ENCODE assay signal across 18 cellular contexts in genomic region chr4:59175588-59175987, GRCh38.
DNase-seq lines count a peak whose midpoint lies in the region; ATAC-seq, FAIRE-seq and TF ChIP-seq lines count a peak whose summit lies in the region.
"Had no signal": no experiment of that assay in that cellular context is flagged by ENCODE, and none has a peak within 500 bp of the region (broad histone marks: within the 10 kb centered on the region; RNA-seq: fewer than 3 reads in every experiment).

No MANE protein-coding gene starts in this region.

- H3K79me2 ChIP-seq in mammary epithelial cell (ENCODE audit: insufficient read depth, low read length) (no peaks in the 10 kb centered on the region), K562 (ENCODE audit: control insufficient read depth, insufficient read depth, low read length) (no peaks in the 10 kb centered on the region)

- H4K20me1 ChIP-seq in mammary epithelial cell (ENCODE audit: insufficient read depth, low read length): no peaks in the 10 kb centered on the region
- no peaks in the 10 kb centered on the region for H4K20me1 ChIP-seq in IMR-90 (ENCODE audit: insufficient read depth, low read length)
- H4K20me1 ChIP-seq in K562 (replicated peaks; ENCODE audit: control insufficient read depth, insufficient read depth, low read length): no peaks in the 10 kb centered on the region

- WGBS in mammary epithelial cell (ENCODE audit: low coverage, missing lambda C conversion rate): 25% methylated on average over 1 of the region's 1 CpG
- no CpG with 5 or more reads among the region's 1 CpG for WGBS in IMR-90 (ENCODE audit: extremely low coverage in 2 of 2, insufficient read length in 1 of 2), 2 experiments
- 6% methylated on average over 1 of the region's 1 CpG for WGBS in K562 (ENCODE audit: insufficient coverage, low coverage, missing lambda C conversion rate)

- H3K9me3 ChIP-seq in mammary epithelial cell (replicated peaks; ENCODE audit: insufficient read depth, low read length): peaks cover 2% of the 10 kb centered on the region
- H3K9me3 ChIP-seq in IMR-90 (ENCODE audit: control insufficient read depth, insufficient read depth, low read length): peaks cover 14% of the 10 kb centered on the region
- no peaks in the 10 kb centered on the region; the same call in 1 of the 2 replicates for H3K9me3 ChIP-seq in K562 (replicated peaks; ENCODE audit: control insufficient read depth, insufficient read depth, low read depth, low read length)
- H3K9me3 ChIP-seq: HAP-1 had no signal

- no peaks in the 10 kb centered on the region for H3K79me1 ChIP-seq in IMR-90 (ENCODE audit: low read depth in 1 of 2, low read length in 2 of 2)

- no peak for FAIRE-seq in K562 (lab: Jason Lieb, UNC)
- FAIRE-seq: A204.1, G401.6, GM12891, GM18507 had no signal

- H3K9me1 ChIP-seq in IMR-90 (ENCODE audit: insufficient read depth, low read length) (no peaks in the 10 kb centered on the region), K562 (ENCODE audit: control insufficient read depth, insufficient read depth, low read length) (no peaks in the 10 kb centered on the region)

- TF ChIP-seq RAD21 in IMR-90 (IDR thresholded peaks at IDR 0.05; ENCODE audit: low read length) (no peak), K562 (CRISPR knock-in tag; conservative IDR thresholded peaks at IDR 0.05 in 1 of 2, IDR thresholded peaks at IDR 0.05 in 1 of 2) (no peak)

- no peak overlapping the region for H3K4me3 Mint-ChIP-seq in MCF 10A (ENCODE audit: unreplicated experiment)
- H3K4me3 Mint-ChIP-seq: CD4-positive, alpha-beta T cell had no signal

- no peak overlapping the region for H3K27ac ChIP-seq in mammary epithelial cell (ENCODE audit: insufficient read depth, low read depth, low read length)
- H3K27ac ChIP-seq in IMR-90 (ENCODE audit: insufficient read depth, low read length): no peak overlapping the region
- no peak overlapping the region for H3K27ac ChIP-seq in K562 (ENCODE audit: extremely low read depth, low read depth, low read length)
- H3K27ac ChIP-seq: C4-2B, GM23248 had no signal

- CTCF ChIA-PET in MCF 10A (lab: Yijun Ruan, JAX): no interaction called here
- CTCF ChIA-PET in mammary epithelial cell (lab: Charles Lee; ENCODE audit: low non-redundant PET): no interaction called here
- CTCF ChIA-PET in IMR-90 (lab: Yijun Ruan, JAX): no interaction called here
- CTCF ChIA-PET in K562 (lab: Yijun Ruan, JAX; ENCODE audit: low intra/inter-chr PET ratio): no interaction called here

- no peaks in the 10 kb centered on the region for H3K27me3 ChIP-seq in mammary epithelial cell (ENCODE audit: insufficient read depth, low read length)
- H3K27me3 ChIP-seq in IMR-90 (ENCODE audit: control insufficient read depth, insufficient read depth, low read length): no peaks in the 10 kb centered on the region
- no peaks in the 10 kb centered on the region for H3K27me3 ChIP-seq in K562 (ENCODE audit: control insufficient read depth in 2 of 2, insufficient read depth in 2 of 2, low read length in 2 of 2)

- H3K56ac ChIP-seq in IMR-90 (ENCODE audit: extremely low read depth, insufficient read depth, low read length): no peak overlapping the region

- no peak overlapping the region for H3K4ac ChIP-seq in IMR-90 (ENCODE audit: low read depth, low read length)

- H3K18ac ChIP-seq in IMR-90 (ENCODE audit: low read depth, low read length): no peak overlapping the region

- no peak overlapping the region for H2BK5ac ChIP-seq in IMR-90 (ENCODE audit: low read depth, low read length, poor library complexity, severe bottlenecking)

- H3K9ac ChIP-seq in mammary epithelial cell (ENCODE audit: insufficient read depth, low read length): no peak overlapping the region
- H3K9ac ChIP-seq in IMR-90 (ENCODE audit: low read depth, low read length): no peak overlapping the region
- no peak overlapping the region for H3K9ac ChIP-seq in K562 (ENCODE audit: insufficient read depth in 1 of 2, low read depth in 2 of 2, low read length in 2 of 2)
- H3K9ac ChIP-seq: GM23248 had no signal

- H3K36me3 Mint-ChIP-seq in MCF 10A (ENCODE audit: insufficient read depth, unreplicated experiment): no peaks in the 10 kb centered on the region

- H3K36me3 ChIP-seq in mammary epithelial cell (ENCODE audit: insufficient read depth, low read length): no peaks in the 10 kb centered on the region
- no peaks in the 10 kb centered on the region for H3K36me3 ChIP-seq in IMR-90 (ENCODE audit: control insufficient read depth, insufficient read depth, low read length)
- no peaks in the 10 kb centered on the region for H3K36me3 ChIP-seq in K562 (ENCODE audit: control insufficient read depth, insufficient read depth, low read length)
- H3K36me3 ChIP-seq: HAP-1 had no signal

- H4K8ac ChIP-seq in IMR-90 (ENCODE audit: low read depth in 2 of 2, low read length in 2 of 2): no peak overlapping the region

- intact Hi-C loops in MCF 10A (cut with micrococcal nuclease) (no loop called here), mammary epithelial cell (cut with micrococcal nuclease) (no loop called here), IMR-90 (cut with micrococcal nuclease) (no loop called here), K562 (cut with micrococcal nuclease) (no loop called here)

- H2BK120ac ChIP-seq in IMR-90 (ENCODE audit: low read depth, low read length): no peak overlapping the region

- no peak overlapping the region for H3K14ac ChIP-seq in IMR-90 (replicated peaks; ENCODE audit: low read depth, low read length)

- no peak overlapping the region for H2AK9ac ChIP-seq in IMR-90 (replicated peaks; ENCODE audit: low read depth, low read length, poor library complexity)

- no peak overlapping the region for H2AK5ac ChIP-seq in IMR-90 (ENCODE audit: low read depth, low read length)

- dilution Hi-C loops in mammary epithelial cell (cut with HindIII; ENCODE audit: low sequenced_read_pairs): no loop called here
- dilution Hi-C loops in IMR-90 (cut with HindIII; ENCODE audit: low sequenced_read_pairs, unreplicated experiment): no loop called here

- H4K5ac ChIP-seq in IMR-90 (ENCODE audit: low read depth, low read length): no peak overlapping the region

- H3K4me1 Mint-ChIP-seq in MCF 10A (ENCODE audit: insufficient read depth, unreplicated experiment): no peaks in the 10 kb centered on the region

- H3K4me3 ChIP-seq in mammary epithelial cell (replicated peaks in 1 of 3; ENCODE audit: insufficient read depth in 1 of 3, low read depth in 2 of 3, low read length in 3 of 3) (no peak overlapping the region), IMR-90 (ENCODE audit: insufficient read depth, low read depth, low read length) (no peak overlapping the region), K562 (no peak overlapping the region)
- H3K4me3 ChIP-seq: GM23248, HAP-1 had no signal

- H3K23ac ChIP-seq in IMR-90 (ENCODE audit: low read depth, low read length): no peak overlapping the region

- no peak for DNase-seq in MCF 10A (ENCODE audit: unreplicated experiment)
- DNase-seq in mammary epithelial cell: no peak
- no peak for DNase-seq in IMR-90
- DNase-seq in NCI-H1417 (lab: John Stamatoyannopoulos, UW): peak in 2 of 3 experiments; percentile 7 to 72
- DNase-seq in K562 (ENCODE audit: extremely low read depth in 1 of 4, low spot score in 3 of 4): no peak
- DNase-seq in G401 (ENCODE audit: low spot score): no peak
- no peak for DNase-seq in NCI-H446 treated with DMSO at 0.1 percent for 48 hours (lab: John Stamatoyannopoulos, UW)
- DNase-seq: AML-193; CD4-positive, alpha-beta T cell; DND-41; EL; GM23248 had no signal

- no peak for TF ChIP-seq EP300 in K562 (IDR thresholded peaks at IDR 0.05; ENCODE audit: low read length)

- H2BK20ac ChIP-seq in IMR-90 (ENCODE audit: low read depth, low read length): no peak overlapping the region

- in situ Hi-C loops in mammary epithelial cell (cut with MboI; ENCODE audit: low sequenced_read_pairs in 2 of 2) (no loop called here), IMR-90 (cut with MboI; ENCODE audit: low sequenced_read_pairs) (no loop called here), K562 (cut with MboI) (no loop called here), G401 (cut with HindIII; ENCODE audit: low sequenced_read_pairs) (no loop called here)

- H3K4me1 ChIP-seq in mammary epithelial cell (ENCODE audit: insufficient read depth, low read length) (no peaks in the 10 kb centered on the region), IMR-90 (ENCODE audit: control insufficient read depth, insufficient read depth, low read length) (no peaks in the 10 kb centered on the region), K562 (replicated peaks in 1 of 2; ENCODE audit: control insufficient read depth in 2 of 2, insufficient read depth in 2 of 2, low read length in 2 of 2) (no peaks in the 10 kb centered on the region)
- H3K4me1 ChIP-seq: HAP-1 had no signal

- ATAC-seq in IMR-90 (ENCODE audit: low read depth) (no peak), K562 (no peak)

- H2AFZ ChIP-seq in mammary epithelial cell (ENCODE audit: low read depth, low read length) (no peak overlapping the region), IMR-90 (replicated peaks; ENCODE audit: low read length, poor library complexity) (no peak overlapping the region), K562 (ENCODE audit: low read depth, low read length) (no peak overlapping the region)
- H2AFZ ChIP-seq: GM23248 had no signal

- BruUV-seq in MCF 10A (replicated peaks; lab: Mats Ljungman, UMichigan): no TSS peak
- no TSS peak for BruUV-seq in mammary epithelial cell (replicated peaks; lab: Mats Ljungman, UMichigan)
- BruUV-seq in IMR-90 (replicated peaks; lab: Mats Ljungman, UMichigan): no TSS peak
- BruUV-seq in K562 (replicated peaks; lab: Mats Ljungman, UMichigan): no TSS peak

- H3K27ac Mint-ChIP-seq in MCF 10A (ENCODE audit: low read depth, unreplicated experiment): peak overlapping the region; percentile 20
- H3K27ac Mint-ChIP-seq: CD4-positive, alpha-beta T cell had no signal

- TF ChIP-seq CTCF in MCF 10A (IDR thresholded peaks at IDR 0.05; ENCODE audit: unreplicated experiment) (no peak), mammary epithelial cell (conservative IDR thresholded peaks at IDR 0.05 in 1 of 2, IDR thresholded peaks at IDR 0.05 in 1 of 2; ENCODE audit: extremely low read depth in 1 of 2, insufficient read depth in 1 of 2, low read depth in 1 of 2, low read length in 2 of 2) (no peak), IMR-90 (conservative IDR thresholded peaks at IDR 0.05; ENCODE audit: low read depth, low read length) (no peak), K562 (IDR thresholded peaks at IDR 0.05 in 2 of 3, conservative IDR thresholded peaks at IDR 0.05 in 1 of 3; ENCODE audit: insufficient read depth in 2 of 3, low read depth in 1 of 3, low read length in 3 of 3) (no peak)

- no peak for TF ChIP-seq POLR2A in IMR-90 (IDR thresholded peaks at IDR 0.05; ENCODE audit: low read depth, low read length)
- no peak for TF ChIP-seq POLR2A in K562 (conservative IDR thresholded peaks at IDR 0.05)

- POLR2A ChIA-PET in MCF 10A (lab: Yijun Ruan, JAX) (no interaction called here), IMR-90 (lab: Charles Lee; ENCODE audit: unreplicated experiment) (no interaction called here), K562 (lab: Yijun Ruan, JAX) (no interaction called here)

- no peaks in the 10 kb centered on the region for H3K9me3 Mint-ChIP-seq in MCF 10A (ENCODE audit: unreplicated experiment)

- H3K27me3 Mint-ChIP-seq in MCF 10A (ENCODE audit: insufficient read depth, unreplicated experiment): no peaks in the 10 kb centered on the region
- H3K27me3 Mint-ChIP-seq: CD4-positive, alpha-beta T cell had no signal

- H2BK15ac ChIP-seq in IMR-90 (ENCODE audit: low read depth, low read length): no peak overlapping the region

- H3K4me2 ChIP-seq in mammary epithelial cell (ENCODE audit: insufficient read depth, low read depth, low read length) (no peak overlapping the region), IMR-90 (ENCODE audit: low read depth, low read length) (no peak overlapping the region), K562 (ENCODE audit: insufficient read depth, low read length) (no peak overlapping the region)

- no peak overlapping the region for H4K91ac ChIP-seq in IMR-90 (ENCODE audit: insufficient read depth, low read depth, low read length)

Comparison
In these comparisons a context has a peak if more than half of its experiments do, and no peak if none do; other contexts are left out.
1. DNase-seq: peak in NCI-H1417 (2 of 3); none in MCF 10A (single experiment), mammary epithelial cell (single experiment), IMR-90 (single experiment), K562 (0 of 4), G401 (single experiment) and NCI-H446 treated with DMSO at 0.1 percent for 48 hours (single experiment).